8 cellular contexts compared by ENCODE assay signal in genomic region chr2:16773080-16773713, GRCh38.
DNase-seq lines count a peak whose midpoint lies in the region; ATAC-seq and TF ChIP-seq lines count a peak whose summit lies in the region.

No MANE protein-coding gene starts in this region.

- no peaks in the 10 kb centered on the region for H3K4me1 ChIP-seq in upper lobe of right lung

- no peak overlapping the region for H3K27ac ChIP-seq in upper lobe of right lung

- H3K27me3 ChIP-seq in upper lobe of right lung = no peaks in the 10 kb centered on the region

- peak; percentile 85 for ATAC-seq in GM19455 (IDR thresholded peaks at IDR 0.05; ENCODE audit: unreplicated experiment)
- peak; percentile 85 for ATAC-seq in HG03469 (IDR thresholded peaks at IDR 0.05; ENCODE audit: unreplicated experiment)
- ATAC-seq in upper lobe of right lung = peak; percentile 83

- DNase-seq in ELR (ENCODE audit: low read depth) (peak; percentile 39), NCI-H82 (lab: John Stamatoyannopoulos, UW) (peak; percentile 87), cerebellar cortex (ENCODE audit: low spot score) (peak; percentile 72), left kidney (ENCODE audit: low read depth, low spot score) (peak; percentile 82), upper lobe of right lung (no peak)
- DNase-seq in activated CD4-positive, alpha-beta T cell treated with anti-CD3 and anti-CD28 coated beads for 1 hour = no peak

- intact Hi-C loops in upper lobe of right lung (cut with DNase I) = no loop called here

- TF ChIP-seq CTCF in upper lobe of right lung (IDR thresholded peaks at IDR 0.05) = peak; percentile 56

- no peaks in the 10 kb centered on the region for H3K9me3 ChIP-seq in upper lobe of right lung

- H3K4me3 ChIP-seq in upper lobe of right lung = no peak overlapping the region

- no peaks in the 10 kb centered on the region for H3K36me3 ChIP-seq in upper lobe of right lung

Comparison
In these comparisons a context has a peak if more than half of its experiments do, and no peak if none do; other contexts are left out.
1. DNase-seq: peak in ELR (single experiment), NCI-H82 (single experiment), cerebellar cortex (single experiment) and left kidney (single experiment); none in upper lobe of right lung (single experiment) and activated CD4-positive, alpha-beta T cell treated with anti-CD3 and anti-CD28 coated beads for 1 hour (single experiment).
2. Peak in every context shown above with its lines, with median percentiles within 50 percentile points of each other: ATAC-seq.